In genomic region chr15:91789136-91789535, GRCh38 we compare ENCODE assay signal across 34 cellular contexts.
"Had no signal": no experiment of that assay in that cellular context is flagged by ENCODE, and none has a peak within 500 bp of the region (broad histone marks: within the 10 kb centered on the region; RNA-seq: fewer than 3 reads in every experiment).

No MANE protein-coding gene starts in this region.

- H3K4me3 ChIP-seq: MG63 had no signal

- H3K4me2 ChIP-seq: KMS-11 had no signal

- H3K9ac ChIP-seq: KMS-11 had no signal

- H3K36me3 ChIP-seq: MG63 had no signal

- DNase-seq: Karpas-422, Kasumi-1, MG63, MM.1S, MV-4-11, NCI-H1048, NCI-H1092, NCI-H1092 treated with DMSO at 0.1 percent for 48 hours, NCI-H1105, NCI-H1105 treated with DMSO at 0.1 percent for 48 hours, NCI-H1417, NCI-H1417 treated with DMSO at 0.1 percent for 48 hours, NCI-H1436, NCI-H1436 treated with DMSO at 0.1 percent for 48 hours, NCI-H146, NCI-H1694, NCI-H1694 treated with DMSO at 0.1 percent for 48 hours, NCI-H187, NCI-H187 treated with DMSO at 0.1 percent for 48 hours, NCI-H1930, NCI-H2029, NCI-H2029 treated with DMSO at 0.1 percent for 48 hours, NCI-H2081, NCI-H2081 treated with DMSO at 0.1 percent for 48 hours, NCI-H2107, NCI-H2171, NCI-H2227 treated with DMSO at 0.1 percent for 48 hours, NCI-H226, NCI-H345, NCI-H446, NCI-H446 treated with DMSO at 0.1 percent for 48 hours, NCI-H510A, NCI-H510A treated with DMSO at 0.1 percent for 48 hours had no signal

- H3K9me3 ChIP-seq: MG63 had no signal

- H3K27ac ChIP-seq: KMS-11 had no signal
